ENCODE assay signal across 14 cellular contexts in the genomic region with DNA sequence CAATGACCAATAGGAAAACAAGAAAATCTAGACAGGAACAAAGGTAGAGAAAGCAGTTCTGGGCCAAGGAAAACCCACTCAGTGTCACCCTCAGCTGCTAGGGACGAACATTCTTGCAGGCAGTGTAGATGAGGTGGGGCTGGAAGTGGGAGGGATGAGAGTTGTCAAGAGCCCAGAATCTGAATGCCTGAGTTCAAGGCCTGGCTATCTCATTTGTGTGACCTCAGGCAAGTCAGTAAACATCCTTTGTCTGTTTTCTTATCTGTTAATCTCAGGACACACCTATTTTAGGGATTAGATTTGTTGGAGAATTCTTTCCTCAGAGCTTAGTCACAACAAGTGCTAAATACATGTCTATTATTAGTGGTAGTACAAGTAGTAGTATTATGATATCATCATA. TPM values are rescaled to one million over a fixed set of nuclear protein-coding genes. Genes with fewer than 3 reads are reported as not detected.
A peak's percentile ranks its signal among the peaks of the same experiment; 100 is the strongest.
DNase-seq lines count a peak whose midpoint lies in the region; ATAC-seq and TF ChIP-seq lines count a peak whose summit lies in the region.
"Had no signal": no experiment of that assay in that cellular context is flagged by ENCODE, and none has a peak within 500 bp of the region (broad histone marks: within the 10 kb centered on the region; RNA-seq: fewer than 3 reads in every experiment).

No MANE protein-coding gene starts in this region.

- in situ Hi-C loops in HAP-1 (cut with MboI; ENCODE audit: low sequenced_read_pairs) = no loop called here

- intact Hi-C loops in Caco-2 (cut with micrococcal nuclease; ENCODE audit: unreplicated experiment) = loop anchor here (2.0 kb wide), 1 partner anchor 43 kb away; no protein-coding TSS in a partner anchor

- DNase-seq in Caco-2 (peak; percentile 63 to 70), HAP-1 (ENCODE audit: low spot score in 2 of 2) (peak; percentile 11 to 27), endodermal cell (peak; percentile 72), trophoblast cell (peak; percentile 26 to 71), midbrain (lab: John Stamatoyannopoulos, UW) (no peak)
- DNase-seq: CD8-positive, alpha-beta T cell; COR-L47; DND-41; GF-D8; GOT3; HCEC 1CT; IMR-90 had no signal

- peaks cover 37% of the 10 kb centered on the region for H3K4me1 ChIP-seq in Caco-2
- no peaks in the 10 kb centered on the region; the same call in 1 of the 2 replicates for H3K4me1 ChIP-seq in HAP-1
- H3K4me1 ChIP-seq in endodermal cell (ENCODE audit: control insufficient read depth, insufficient read depth, low read length) = peaks cover 15% of the 10 kb centered on the region
- H3K4me1 ChIP-seq in trophoblast cell (ENCODE audit: control insufficient read depth in 1 of 2, insufficient read depth in 2 of 2, low read length in 2 of 2) = peaks cover 13 to 18% of the 10 kb centered on the region in 2 experiments

- H3K79me2 ChIP-seq in trophoblast cell (ENCODE audit: control insufficient read depth, insufficient read depth, low read length, poor library complexity) = no peaks in the 10 kb centered on the region

- ATAC-seq in HG02840 (IDR thresholded peaks at IDR 0.05; ENCODE audit: low FRiP score, unreplicated experiment) = no peak
- ATAC-seq: CD8-positive, alpha-beta T cell had no signal

- peaks cover 7% of the 10 kb centered on the region for H3K9me3 Mint-ChIP-seq in Caco-2 (ENCODE audit: unreplicated experiment)
- peaks cover 14% of the 10 kb centered on the region for H3K9me3 Mint-ChIP-seq in endodermal cell

- peaks cover 8% of the 10 kb centered on the region for H3K79me1 ChIP-seq in trophoblast cell (ENCODE audit: low read length)

- H2AFZ ChIP-seq in trophoblast cell (ENCODE audit: insufficient read depth, low read length, poor library complexity) = no peak overlapping the region

- no peak overlapping the region for H3K4me2 ChIP-seq in trophoblast cell (ENCODE audit: low read length)

- H3K27me3 ChIP-seq in Caco-2 (replicated peaks; ENCODE audit: control insufficient read depth, insufficient read depth, low read length) (no peaks in the 10 kb centered on the region), HAP-1 (ENCODE audit: low read depth) (no peaks in the 10 kb centered on the region), endodermal cell (ENCODE audit: control insufficient read depth, insufficient read depth, low read length, poor library complexity, severe bottlenecking) (no peaks in the 10 kb centered on the region), trophoblast cell (ENCODE audit: insufficient read depth, low read length) (no peaks in the 10 kb centered on the region)

- H3K4me1 Mint-ChIP-seq in Caco-2 (ENCODE audit: low read depth, unreplicated experiment) = peaks cover 37% of the 10 kb centered on the region
- H3K4me1 Mint-ChIP-seq in endodermal cell = peaks cover 54% of the 10 kb centered on the region
- H3K4me1 Mint-ChIP-seq: CD14-positive monocyte had no signal

- no peak overlapping the region for H4K8ac ChIP-seq in trophoblast cell (ENCODE audit: low read depth, low read length)

- H3K36me3 Mint-ChIP-seq in Caco-2 (ENCODE audit: insufficient read depth, unreplicated experiment) (no peaks in the 10 kb centered on the region), endodermal cell (ENCODE audit: low read depth) (peaks cover 2% of the 10 kb centered on the region)
- H3K36me3 Mint-ChIP-seq: CD14-positive monocyte; CD8-positive, alpha-beta T cell had no signal

- H3K23ac ChIP-seq in trophoblast cell (ENCODE audit: low read length) = no peak overlapping the region

- TF ChIP-seq CTCF in Caco-2 (IDR thresholded peaks at IDR 0.05; ENCODE audit: insufficient read depth in 1 of 2, low read depth in 1 of 2, low read length in 1 of 2, severe bottlenecking in 1 of 2, unreplicated experiment in 1 of 2) (no peak), endodermal cell (conservative IDR thresholded peaks at IDR 0.05) (no peak)

- H3K27ac Mint-ChIP-seq in Caco-2 (ENCODE audit: unreplicated experiment) = no peak overlapping the region
- peak overlapping the region; percentile 91 for H3K27ac Mint-ChIP-seq in endodermal cell
- H3K27ac Mint-ChIP-seq: CD14-positive monocyte; CD8-positive, alpha-beta T cell had no signal

- H4K12ac ChIP-seq in trophoblast cell (ENCODE audit: low read depth, low read length) = no peak overlapping the region

- H2AK5ac ChIP-seq in trophoblast cell (ENCODE audit: low read length) = no peak overlapping the region

- H3K27ac ChIP-seq in endodermal cell (ENCODE audit: low read depth, low read length) = no peak overlapping the region
- peak overlapping the region; percentile 43 for H3K27ac ChIP-seq in trophoblast cell (ENCODE audit: low read depth, low read length)

- no peak overlapping the region for H2BK12ac ChIP-seq in trophoblast cell (ENCODE audit: low read length)

- CTCF ChIA-PET in Caco-2 (lab: Charles Lee) = no interaction called here

- H3K4me3 Mint-ChIP-seq in Caco-2 (ENCODE audit: unreplicated experiment) (no peak overlapping the region), endodermal cell (no peak overlapping the region)
- H3K4me3 Mint-ChIP-seq: CD14-positive monocyte; CD8-positive, alpha-beta T cell had no signal

- H3K27me3 Mint-ChIP-seq in Caco-2 (ENCODE audit: insufficient read depth, unreplicated experiment) = peaks cover 2% of the 10 kb centered on the region
- no peaks in the 10 kb centered on the region for H3K27me3 Mint-ChIP-seq in endodermal cell (ENCODE audit: insufficient read depth)

- H3K9ac ChIP-seq in endodermal cell (ENCODE audit: extremely low read depth, low read length, poor library complexity, severe bottlenecking) (no peak overlapping the region), trophoblast cell (ENCODE audit: low read length) (no peak overlapping the region)

- H3K14ac ChIP-seq in trophoblast cell (ENCODE audit: low read length) = no peak overlapping the region

- H3K4me3 ChIP-seq in Caco-2 (ENCODE audit: low read depth, low read length) (no peak overlapping the region), HAP-1 (no peak overlapping the region), endodermal cell (ENCODE audit: low read length) (peak overlapping the region; percentile 4), trophoblast cell (ENCODE audit: low read depth, low read length) (no peak overlapping the region)

- BruUV-seq in Caco-2 (replicated peaks; lab: Mats Ljungman, UMichigan) = no TSS peak

- no peak overlapping the region for H3K18ac ChIP-seq in trophoblast cell (ENCODE audit: low read length)

- peaks cover 6% of the 10 kb centered on the region; the same call in 1 of the 2 replicates for H3K9me3 ChIP-seq in Caco-2
- no peaks in the 10 kb centered on the region; the same call in 1 of the 2 replicates for H3K9me3 ChIP-seq in HAP-1
- H3K9me3 ChIP-seq in endodermal cell (ENCODE audit: control insufficient read depth, low read length) = peaks cover 18% of the 10 kb centered on the region
- H3K9me3 ChIP-seq in trophoblast cell (ENCODE audit: insufficient read depth, low read depth, low read length) = peaks cover 2% of the 10 kb centered on the region

- H3K36me3 ChIP-seq in Caco-2 (ENCODE audit: control insufficient read depth, insufficient read depth, low read length) = no peaks in the 10 kb centered on the region
- H3K36me3 ChIP-seq in HAP-1 (replicated peaks) = no peaks in the 10 kb centered on the region
- H3K36me3 ChIP-seq in endodermal cell (ENCODE audit: control insufficient read depth, insufficient read depth, low read length) = no peaks in the 10 kb centered on the region
- H3K36me3 ChIP-seq in trophoblast cell (ENCODE audit: control insufficient read depth in 1 of 2, insufficient read depth in 2 of 2, low read length in 2 of 2) = no peaks in the 10 kb centered on the region

- H2BK120ac ChIP-seq in trophoblast cell (ENCODE audit: insufficient read depth, low read length, poor library complexity) = no peak overlapping the region

- H4K91ac ChIP-seq in trophoblast cell (ENCODE audit: low read depth, low read length) = no peak overlapping the region

- no peak overlapping the region for H3K4ac ChIP-seq in trophoblast cell (ENCODE audit: low read depth, low read length)

- WGBS in endodermal cell (ENCODE audit: insufficient coverage in 1 of 2, insufficient read length in 1 of 2), 2 experiments = 55% methylated on average over 1 of the region's 1 CpG; no CpG with 5 or more reads in 1 of the 2 experiments
- WGBS in trophoblast cell (ENCODE audit: extremely low coverage, insufficient coverage, insufficient read length) = no CpG with 5 or more reads among the region's 1 CpG

- H2BK5ac ChIP-seq in trophoblast cell (ENCODE audit: low read depth, low read length, poor library complexity) = no peak overlapping the region

- POLR2A ChIA-PET in Caco-2 (lab: Charles Lee) = no interaction called here

RNA-seq across cellular contexts. Expression of gene KIF16B, which starts 50.9 kb away (rescaled TPM):
- total RNA-seq in Caco-2 (2022) = 10.9 and 11.3 TPM in 2 replicates
- 10 to 100 TPM; 17.3 to 18.8 TPM for total RNA-seq in endodermal cell
- 8.3 TPM for polyA plus RNA-seq in endodermal cell (2013, experiment 1 of 2)
- polyA plus RNA-seq in endodermal cell (2013, experiment 2 of 2) = 7.5 TPM
- polyA plus RNA-seq in trophoblast cell (2013) = 11.9 and 12.3 TPM in 2 replicates
